8 cellular contexts compared by ENCODE assay signal in the genomic region with DNA sequence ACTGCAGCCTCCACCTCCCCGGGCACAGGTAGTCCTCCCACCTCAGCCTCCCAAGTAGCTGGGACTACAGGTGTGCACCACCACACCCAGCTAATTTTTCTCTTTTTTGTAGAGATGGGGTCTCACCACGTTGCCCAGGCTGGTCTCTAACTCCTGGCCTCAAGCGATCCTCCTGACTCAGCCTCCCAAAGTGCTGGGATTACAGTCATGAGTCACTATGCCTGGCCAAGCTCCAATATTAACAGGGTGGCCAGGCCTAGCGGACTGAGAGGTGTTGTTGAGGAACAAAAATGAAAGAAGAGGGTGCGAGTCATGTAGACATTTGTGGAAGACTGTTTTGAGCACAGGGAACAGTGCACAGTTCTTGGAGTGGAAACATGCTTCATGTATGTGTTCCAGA. TPM values are rescaled to one million over a fixed set of nuclear protein-coding genes. Genes with fewer than 3 reads are reported as not detected.
DNase-seq lines count a peak whose midpoint lies in the region; ATAC-seq, FAIRE-seq and TF ChIP-seq lines count a peak whose summit lies in the region.
"Not testable (repeated sequence)": the region's sequence is repeated elsewhere in the genome, so short reads cannot be mapped to it uniquely, and the experiment has no call there.

No MANE protein-coding gene starts in this region.

- DNase-seq in A549 (ENCODE audit: low read depth in 1 of 2, low spot score in 1 of 2) (peak in 1 of 2 experiments; percentile 59), EL (peak; percentile 76), IMR-90 (peak; percentile 75), RKO (ENCODE audit: low spot score) (peak; percentile 78), glomerular visceral epithelial cell (ENCODE audit: extremely low spot score) (peak; percentile 51)
- DNase-seq in astrocyte (ENCODE audit: low read depth); endothelial cell of umbilical vein (ENCODE audit: low read depth, low spot score): not testable (repeated sequence)

- H2AFZ ChIP-seq in IMR-90 (replicated peaks; ENCODE audit: low read length, poor library complexity); astrocyte (ENCODE audit: low read depth, low read length); endothelial cell of umbilical vein (ENCODE audit: low read depth, low read length): not testable (repeated sequence)

- H3K36me3 ChIP-seq in IMR-90 (ENCODE audit: control insufficient read depth, insufficient read depth, low read length): peaks cover 59% of the 10 kb centered on the region
- peaks cover 35% of the 10 kb centered on the region for H3K36me3 ChIP-seq in astrocyte (ENCODE audit: insufficient read depth, low read length)
- not testable (repeated sequence) for H3K36me3 ChIP-seq in endothelial cell of umbilical vein (ENCODE audit: control insufficient read depth in 2 of 2, extremely low read depth in 1 of 2, insufficient read depth in 2 of 2, low read length in 2 of 2)
- peaks cover 64% of the 10 kb centered on the region for H3K36me3 ChIP-seq in skeletal muscle satellite cell (ENCODE audit: insufficient read depth, low read length)

- H3K4me1 ChIP-seq in A549 (peaks cover 36% of the 10 kb centered on the region), IMR-90 (ENCODE audit: control insufficient read depth, insufficient read depth, low read length) (peaks cover 19% of the 10 kb centered on the region), astrocyte (ENCODE audit: insufficient read depth, low read length) (peaks cover 29% of the 10 kb centered on the region), endothelial cell of umbilical vein (ENCODE audit: control insufficient read depth, extremely low read depth, insufficient read depth, low read length) (peaks cover 19% of the 10 kb centered on the region), skeletal muscle satellite cell (ENCODE audit: control insufficient read depth, insufficient read depth, low read length) (peaks cover 28% of the 10 kb centered on the region)

- not testable (repeated sequence) for H2BK15ac ChIP-seq in IMR-90 (ENCODE audit: low read depth, low read length)

- peak overlapping the region; percentile 97 for H3K23ac ChIP-seq in IMR-90 (ENCODE audit: low read depth, low read length)

- H3K4me3 Mint-ChIP-seq in astrocyte (ENCODE audit: unreplicated experiment): not testable (repeated sequence)

- peaks cover 51 to 78% of the 10 kb centered on the region in 2 experiments for H3K79me1 ChIP-seq in IMR-90 (ENCODE audit: low read depth in 1 of 2, low read length in 2 of 2)

- intact Hi-C loops in IMR-90 (cut with micrococcal nuclease); endothelial cell of umbilical vein (cut with micrococcal nuclease): not testable (repeated sequence)

- H4K20me1 ChIP-seq in IMR-90 (ENCODE audit: insufficient read depth, low read length) (peaks cover 43% of the 10 kb centered on the region), astrocyte (ENCODE audit: insufficient read depth, low read length) (peaks cover 20% of the 10 kb centered on the region)
- H4K20me1 ChIP-seq in endothelial cell of umbilical vein (replicated peaks; ENCODE audit: control insufficient read depth, extremely low read depth, insufficient read depth, low read length): not testable (repeated sequence)

- peak overlapping the region; percentile 94 for H3K14ac ChIP-seq in IMR-90 (replicated peaks; ENCODE audit: low read depth, low read length)

- not testable (repeated sequence) for H3K27me3 ChIP-seq in IMR-90 (ENCODE audit: control insufficient read depth, insufficient read depth, low read length); astrocyte (ENCODE audit: insufficient read depth, low read length); endothelial cell of umbilical vein (ENCODE audit: control insufficient read depth in 2 of 2, insufficient read depth in 2 of 2, low read length in 2 of 2); skeletal muscle satellite cell (ENCODE audit: control insufficient read depth, insufficient read depth, low read length)

- H3K9ac ChIP-seq in IMR-90 (ENCODE audit: low read depth, low read length) (0 out of 2 replicates have a peak overlapping the region, but pooled peaks have one; percentile 15), astrocyte (ENCODE audit: low read length) (peak overlapping the region; percentile 34)
- not testable (repeated sequence) for H3K9ac ChIP-seq in endothelial cell of umbilical vein (replicated peaks; ENCODE audit: extremely low read depth, insufficient read depth, low read length); skeletal muscle satellite cell (ENCODE audit: low read depth, low read length)

- H2AK9ac ChIP-seq in IMR-90 (replicated peaks; ENCODE audit: low read depth, low read length, poor library complexity): peak overlapping the region; percentile 43

- peaks cover 22% of the 10 kb centered on the region for H3K36me3 Mint-ChIP-seq in astrocyte (ENCODE audit: low read depth, unreplicated experiment)

- H3K9me3 ChIP-seq in A549; IMR-90 (ENCODE audit: control insufficient read depth, insufficient read depth, low read length); astrocyte (ENCODE audit: insufficient read depth, low read depth, low read length); endothelial cell of umbilical vein (replicated peaks; ENCODE audit: control insufficient read depth, insufficient read depth, low read length); skeletal muscle satellite cell (replicated peaks; ENCODE audit: low read length): not testable (repeated sequence)

- H3K56ac ChIP-seq in IMR-90 (ENCODE audit: extremely low read depth, insufficient read depth, low read length): not testable (repeated sequence)

- H4K91ac ChIP-seq in IMR-90 (ENCODE audit: insufficient read depth, low read depth, low read length): peak overlapping the region; percentile 62

- not testable (repeated sequence) for ATAC-seq in A549; IMR-90 (ENCODE audit: low read depth)

- H3K9me3 Mint-ChIP-seq in astrocyte (ENCODE audit: unreplicated experiment): not testable (repeated sequence)

- not testable (repeated sequence) for TF ChIP-seq EP300 in A549 (IDR thresholded peaks at IDR 0.05)

- peak overlapping the region; percentile 17 to 59; a peak in 5 of 6 replicates for H3K27ac ChIP-seq in A549
- H3K27ac ChIP-seq in IMR-90 (ENCODE audit: insufficient read depth, low read length): peak overlapping the region; percentile 36
- peak overlapping the region; percentile 10 for H3K27ac ChIP-seq in astrocyte (ENCODE audit: low read depth, low read length)
- not testable (repeated sequence) for H3K27ac ChIP-seq in endothelial cell of umbilical vein (ENCODE audit: insufficient read depth, low read depth, low read length)

- H3K27me3 Mint-ChIP-seq in astrocyte (ENCODE audit: low read depth, unreplicated experiment): not testable (repeated sequence)

- not testable (repeated sequence) for H2BK120ac ChIP-seq in IMR-90 (ENCODE audit: low read depth, low read length)

- H2BK20ac ChIP-seq in IMR-90 (ENCODE audit: low read depth, low read length): peak overlapping the region; percentile 55; the same call in 1 of the 2 replicates

- peak overlapping the region; percentile 96 for H2BK5ac ChIP-seq in IMR-90 (ENCODE audit: low read depth, low read length, poor library complexity, severe bottlenecking)

- H2AK5ac ChIP-seq in IMR-90 (ENCODE audit: low read depth, low read length): peak overlapping the region; percentile 95

- dilution Hi-C loops in IMR-90 (cut with HindIII; ENCODE audit: low sequenced_read_pairs, unreplicated experiment); endothelial cell of umbilical vein (cut with MboI; ENCODE audit: extremely low pct_ligation_motif_present, low sequenced_read_pairs): not testable (repeated sequence)

- H3K27ac Mint-ChIP-seq in astrocyte (ENCODE audit: unreplicated experiment): not testable (repeated sequence)

- peak overlapping the region; percentile 76 for H3K4ac ChIP-seq in IMR-90 (ENCODE audit: low read depth, low read length)

- H4K5ac ChIP-seq in IMR-90 (ENCODE audit: low read depth, low read length): peak overlapping the region; percentile 66

- not testable (repeated sequence) for H3K4me2 ChIP-seq in A549; IMR-90 (ENCODE audit: low read depth, low read length); astrocyte (ENCODE audit: low read length); endothelial cell of umbilical vein (ENCODE audit: insufficient read depth, low read length)
- peak overlapping the region; percentile 10 for H3K4me2 ChIP-seq in skeletal muscle satellite cell (ENCODE audit: low read length)

- not testable (repeated sequence) for TF ChIP-seq CTCF in A549 (IDR thresholded peaks at IDR 0.05); IMR-90 (conservative IDR thresholded peaks at IDR 0.05; ENCODE audit: low read depth, low read length); astrocyte (IDR thresholded peaks at IDR 0.05; ENCODE audit: insufficient read depth, low read depth, low read length); endothelial cell of umbilical vein (IDR thresholded peaks at IDR 0.05; ENCODE audit: extremely low read depth in 1 of 2, insufficient read depth in 1 of 2, low read depth in 1 of 2, low read length in 2 of 2)

- H3K79me2 ChIP-seq in astrocyte (ENCODE audit: insufficient read depth, low read length) (peaks cover 48% of the 10 kb centered on the region), endothelial cell of umbilical vein (ENCODE audit: control insufficient read depth, insufficient read depth, low read length) (peaks cover 37% of the 10 kb centered on the region)

- 76% methylated on average over 5 of the region's 5 CpGs for WGBS in A549 (ENCODE audit: missing lambda C conversion rate)
- 90% methylated on average over 2 of the region's 5 CpGs; no CpG with 5 or more reads in 1 of the 2 experiments for WGBS in IMR-90 (ENCODE audit: extremely low coverage in 2 of 2, insufficient read length in 1 of 2), 2 experiments

- not testable (repeated sequence) for FAIRE-seq in A549 (lab: Jason Lieb, UNC); astrocyte (lab: Jason Lieb, UNC)
- peak; percentile 69 for FAIRE-seq in endothelial cell of umbilical vein (lab: Jason Lieb, UNC)

- TF ChIP-seq POLR2A in A549 (IDR thresholded peaks at IDR 0.05; ENCODE audit: low read length); IMR-90 (IDR thresholded peaks at IDR 0.05; ENCODE audit: low read depth, low read length); endothelial cell of umbilical vein (IDR thresholded peaks at IDR 0.05; ENCODE audit: low read depth, low read length): not testable (repeated sequence)

- CTCF ChIA-PET in A549 (lab: Yijun Ruan, JAX): interaction anchor here (1.1 to 16.4 kb wide), 10 partner anchors 8 to 80 kb away, joined by 3 to 295 read pairs (median 6); a partner anchor contains a TSS
- CTCF ChIA-PET in IMR-90 (lab: Yijun Ruan, JAX): not testable (repeated sequence)
- CTCF ChIA-PET in endothelial cell of umbilical vein (lab: Charles Lee): interaction anchor here (1.2 to 1.6 kb wide), 4 partner anchors 25 to 35 kb away, joined by 4 to 5 read pairs (median 4); a partner anchor contains a TSS

- not testable (repeated sequence) for TF ChIP-seq RAD21 in A549 (conservative IDR thresholded peaks at IDR 0.05 in 1 of 2, IDR thresholded peaks at IDR 0.05 in 1 of 2); IMR-90 (IDR thresholded peaks at IDR 0.05; ENCODE audit: low read length)

- H3K4me3 ChIP-seq in A549; IMR-90 (ENCODE audit: insufficient read depth, low read depth, low read length); astrocyte (ENCODE audit: insufficient read depth, low read depth, low read length); endothelial cell of umbilical vein (replicated peaks in 1 of 3; ENCODE audit: insufficient read depth in 1 of 3, low read depth in 1 of 3, low read length in 3 of 3); skeletal muscle satellite cell (ENCODE audit: low read length): not testable (repeated sequence)

- peaks cover 23% of the 10 kb centered on the region for H3K4me1 Mint-ChIP-seq in astrocyte (ENCODE audit: low read depth, unreplicated experiment)

- H3K9me1 ChIP-seq in IMR-90 (ENCODE audit: insufficient read depth, low read length): peaks cover 27% of the 10 kb centered on the region
- H3K9me1 ChIP-seq in endothelial cell of umbilical vein (replicated peaks; ENCODE audit: control insufficient read depth, extremely low read depth, insufficient read depth, low read length): not testable (repeated sequence)

- peak overlapping the region; percentile 78; the same call in 1 of the 2 replicates for H3K18ac ChIP-seq in IMR-90 (ENCODE audit: low read depth, low read length)

- BruUV-seq in IMR-90 (replicated peaks; lab: Mats Ljungman, UMichigan); endothelial cell of umbilical vein (replicated peaks; lab: Mats Ljungman, UMichigan): not testable (repeated sequence)

- H4K8ac ChIP-seq in IMR-90 (ENCODE audit: low read depth in 2 of 2, low read length in 2 of 2): peak overlapping the region; percentile 11 to 80; a peak in 3 of 4 replicates

- in situ Hi-C loops in IMR-90 (cut with MboI; ENCODE audit: low sequenced_read_pairs): not testable (repeated sequence)

- POLR2A ChIA-PET in A549 (lab: Yijun Ruan, JAX): interaction anchor here (0.6 to 1.3 kb wide), 3 partner anchors 11 to 74 kb away, joined by 3 to 5 read pairs (median 4); a partner anchor contains a TSS
- POLR2A ChIA-PET in IMR-90 (lab: Charles Lee; ENCODE audit: unreplicated experiment); endothelial cell of umbilical vein (lab: Charles Lee): not testable (repeated sequence)

RNA-seq across cellular contexts. Expression of a gene that starts 10.3 kb away (rescaled TPM):
- polyA plus RNA-seq in A549 (2011; rRNA removed) (60.1 and 60.3 TPM in 2 replicates), A549 (2017; fragmentation: RNase III; extraction: RNeasy Plus Mini Kit Qiagen cat#74134 plus additional on column Dnase treatment) (45.4 to 69.4 TPM (median 47.8 TPM) in 3 replicates), IMR-90 (2012; rRNA removed) (212 and 235 TPM in 2 replicates), endothelial cell of umbilical vein (86.9 and 89.8 TPM in 2 replicates)
- polyA plus RNA-seq in A549 (2012; cell fraction: cytosol; rRNA removed): 66.8 and 78.1 TPM in 2 replicates
- polyA plus RNA-seq in A549 (2012; cell fraction: nucleus; rRNA removed): 128 and 129 TPM in 2 replicates
- polyA minus RNA-seq in A549 (2011; rRNA and poly(A)+ RNA removed): 378 and 386 TPM in 2 replicates
- total RNA-seq in IMR-90 (2012; rRNA removed) (444 and 466 TPM in 2 replicates), astrocyte (134 and 156 TPM in 2 replicates), endothelial cell of umbilical vein (151 and 172 TPM in 2 replicates)
- polyA plus RNA-seq in IMR-90 (2012; cell fraction: cytosol; rRNA removed): 163 and 168 TPM in 2 replicates
- 125 and 184 TPM in 2 replicates for polyA plus RNA-seq in IMR-90 (2012; cell fraction: nucleus; rRNA removed; ENCODE audit: low replicate concordance)
- 66.9 and 73.8 TPM in 2 replicates for polyA plus RNA-seq in endothelial cell of umbilical vein (2011; cell fraction: cytosol; rRNA removed)
- polyA plus RNA-seq in endothelial cell of umbilical vein (2011; cell fraction: nucleus; rRNA removed): 57.1 and 65.8 TPM in 2 replicates
- 110 and 151 TPM in 2 replicates for polyA plus RNA-seq in endothelial cell of umbilical vein (2012)
- polyA minus RNA-seq in endothelial cell of umbilical vein: 270 and 327 TPM in 2 replicates
- 37.0 TPM for polyA minus RNA-seq in endothelial cell of umbilical vein (2011; cell fraction: cytosol; rRNA and poly(A)+ RNA removed)
- 64.7 and 67.8 TPM in 2 replicates for polyA minus RNA-seq in endothelial cell of umbilical vein (2011; cell fraction: nucleus; rRNA and poly(A)+ RNA removed)
- 208 and 238 TPM in 2 replicates for total RNA-seq in skeletal muscle satellite cell (2012; rRNA removed)

RNA-seq across cellular contexts. Expression of a gene that starts 34.8 kb away (rescaled TPM):
- polyA plus RNA-seq in A549 (2011; rRNA removed): 89.5 and 117 TPM in 2 replicates
- polyA plus RNA-seq in A549 (2012; cell fraction: cytosol; rRNA removed): 77.4 and 104 TPM in 2 replicates
- 94.8 and 133 TPM in 2 replicates for polyA plus RNA-seq in A549 (2012; cell fraction: nucleus; rRNA removed)
- 272 to 278 TPM (median 273 TPM) in 3 replicates for polyA plus RNA-seq in A549 (2017; fragmentation: RNase III; extraction: RNeasy Plus Mini Kit Qiagen cat#74134 plus additional on column Dnase treatment)
- polyA minus RNA-seq in A549 (2011; rRNA and poly(A)+ RNA removed): 118 and 124 TPM in 2 replicates
- total RNA-seq in IMR-90 (2012; rRNA removed): 50.7 and 56.1 TPM in 2 replicates
- polyA plus RNA-seq in IMR-90 (2012; rRNA removed): 67.3 and 68.1 TPM in 2 replicates
- 51.7 and 53.7 TPM in 2 replicates for polyA plus RNA-seq in IMR-90 (2012; cell fraction: cytosol; rRNA removed)
- 65.4 and 102 TPM in 2 replicates for polyA plus RNA-seq in IMR-90 (2012; cell fraction: nucleus; rRNA removed; ENCODE audit: low replicate concordance)
- 164 and 174 TPM in 2 replicates for total RNA-seq in astrocyte
- total RNA-seq in endothelial cell of umbilical vein: 261 TPM in 2 replicates
- 80.5 and 83.2 TPM in 2 replicates for polyA plus RNA-seq in endothelial cell of umbilical vein
- 57.0 and 68.8 TPM in 2 replicates for polyA plus RNA-seq in endothelial cell of umbilical vein (2011; cell fraction: cytosol; rRNA removed)
- polyA plus RNA-seq in endothelial cell of umbilical vein (2011; cell fraction: nucleus; rRNA removed): 81.0 and 83.8 TPM in 2 replicates
- 144 and 151 TPM in 2 replicates for polyA plus RNA-seq in endothelial cell of umbilical vein (2012)
- 83.4 and 89.8 TPM in 2 replicates for polyA minus RNA-seq in endothelial cell of umbilical vein
- 23.2 TPM for polyA minus RNA-seq in endothelial cell of umbilical vein (2011; cell fraction: cytosol; rRNA and poly(A)+ RNA removed)
- 80.5 and 86.2 TPM in 2 replicates for polyA minus RNA-seq in endothelial cell of umbilical vein (2011; cell fraction: nucleus; rRNA and poly(A)+ RNA removed)
- 85.6 and 97.1 TPM in 2 replicates for total RNA-seq in skeletal muscle satellite cell (2012; rRNA removed)

RNA-seq across cellular contexts. Expression of a gene that starts 36.3 kb away (rescaled TPM):
- polyA plus RNA-seq in A549 (2011; rRNA removed) (8.6 and 19.7 TPM in 2 replicates), A549 (2017; fragmentation: RNase III; extraction: RNeasy Plus Mini Kit Qiagen cat#74134 plus additional on column Dnase treatment) (25.2 to 28.1 TPM (median 26.6 TPM) in 3 replicates), IMR-90 (2012; rRNA removed) (0.98 and 2.1 TPM in 2 replicates), endothelial cell of umbilical vein (0.98 and 1.0 TPM in 2 replicates)
- polyA plus RNA-seq in A549 (2012; cell fraction: cytosol; rRNA removed): 12.2 and 13.5 TPM in 2 replicates
- 18.7 and 22.1 TPM in 2 replicates for polyA plus RNA-seq in A549 (2012; cell fraction: nucleus; rRNA removed)
- polyA minus RNA-seq in A549 (2011; rRNA and poly(A)+ RNA removed): 14.1 and 16.4 TPM in 2 replicates
- total RNA-seq in IMR-90 (2012; rRNA removed) (0.54 and 0.83 TPM in 2 replicates), astrocyte (6.2 and 11.1 TPM in 2 replicates), endothelial cell of umbilical vein (1.6 and 4.5 TPM in 2 replicates)
- 0.75 and 1.4 TPM in 2 replicates for polyA plus RNA-seq in IMR-90 (2012; cell fraction: cytosol; rRNA removed)
- polyA plus RNA-seq in IMR-90 (2012; cell fraction: nucleus; rRNA removed; ENCODE audit: low replicate concordance): 0.77 and 1.2 TPM in 2 replicates
- polyA plus RNA-seq in endothelial cell of umbilical vein (2011; cell fraction: cytosol; rRNA removed): 0.97 and 1.1 TPM in 2 replicates
- polyA plus RNA-seq in endothelial cell of umbilical vein (2011; cell fraction: nucleus; rRNA removed): 0.76 and 1.2 TPM in 2 replicates
- 1.1 and 3.4 TPM in 2 replicates for polyA plus RNA-seq in endothelial cell of umbilical vein (2012)
- 0.22 and 0.70 TPM in 2 replicates for polyA minus RNA-seq in endothelial cell of umbilical vein
- polyA minus RNA-seq in endothelial cell of umbilical vein (2011; cell fraction: cytosol; rRNA and poly(A)+ RNA removed): 2.9 TPM
- 0.63 TPM in 2 replicates for polyA minus RNA-seq in endothelial cell of umbilical vein (2011; cell fraction: nucleus; rRNA and poly(A)+ RNA removed)
- not detected in 2 replicates for total RNA-seq in skeletal muscle satellite cell (2012; rRNA removed)
